ENCODE assay signal across 22 cellular contexts in genomic region chr2:33525666-33526065, GRCh38. TPM values are rescaled to one million over a fixed set of nuclear protein-coding genes. Genes with fewer than 3 reads are reported as not detected.
DNase-seq lines count a peak whose midpoint lies in the region; ATAC-seq and TF ChIP-seq lines count a peak whose summit lies in the region.
"Had no signal": no experiment of that assay in that cellular context is flagged by ENCODE, and none has a peak within 500 bp of the region (broad histone marks: within the 10 kb centered on the region; RNA-seq: fewer than 3 reads in every experiment).

No MANE protein-coding gene starts in this region.

- ATAC-seq in stimulated activated naive CD8-positive, alpha-beta T cell treated with anti-CD3 and anti-CD28 coated beads, Interleukin-15, amount 100 ng/mL, for 72 hours, result peak; percentile 6
- ATAC-seq: Panc1 had no signal

- H3K79me2 ChIP-seq in SU-DHL-6 (ENCODE audit: insufficient read depth, low read length), result peaks cover 8% of the 10 kb centered on the region; the same call in 1 of the 2 replicates

- H4K20me1 ChIP-seq in SU-DHL-6 (ENCODE audit: low read depth, low read length), result no peaks in the 10 kb centered on the region
- H4K20me1 ChIP-seq: BLaER1 had no signal

- H3K4me3 ChIP-seq in HL-60 (replicated peaks; ENCODE audit: insufficient read depth, low read length), result no peak overlapping the region
- H3K4me3 ChIP-seq in SU-DHL-6 (ENCODE audit: insufficient read depth, low read length, poor library complexity, severe bottlenecking), result no peak overlapping the region
- H3K4me3 ChIP-seq in esophagus muscularis mucosa, result no peak overlapping the region
- H3K4me3 ChIP-seq: BLaER1 had no signal

- 90% methylated on average over 6 of the region's 6 CpGs for WGBS in esophagus muscularis mucosa

- TF ChIP-seq CTCF in HL-60 (IDR thresholded peaks at IDR 0.05; ENCODE audit: insufficient read depth, low read length), result no peak
- TF ChIP-seq CTCF in SU-DHL-6 (IDR thresholded peaks at IDR 0.05; ENCODE audit: insufficient read depth, low read length, poor library complexity, severe bottlenecking), result no peak
- TF ChIP-seq CTCF in esophagus muscularis mucosa (IDR thresholded peaks at IDR 0.05), result no peak

- H3K36me3 ChIP-seq in SU-DHL-6 (ENCODE audit: low read length) (peaks cover 68% of the 10 kb centered on the region), esophagus muscularis mucosa (peaks cover 0 to 46% (median 0%) of the 10 kb centered on the region in 4 donors)
- H3K36me3 ChIP-seq: BLaER1 had no signal

- peaks cover 33% of the 10 kb centered on the region for H3K4me1 Mint-ChIP-seq in stimulated activated naive CD8-positive, alpha-beta T cell treated with anti-CD3 and anti-CD28 coated beads, Interleukin-15, amount 100 ng/mL, for 72 hours
- H3K4me1 Mint-ChIP-seq in immature natural killer cell, result peaks cover 0 to 5% of the 10 kb centered on the region in 2 donors

- peaks cover 0 to 3% (median 3%) of the 10 kb centered on the region in 3 donors for H3K36me3 Mint-ChIP-seq in immature natural killer cell

- no peak overlapping the region for H3K9ac ChIP-seq in SU-DHL-6 (ENCODE audit: low read length)
- H3K9ac ChIP-seq: BLaER1, SK-N-SH had no signal

- intact Hi-C loops in esophagus muscularis mucosa (cut with DNase I), result no loop called here

- no peaks in the 10 kb centered on the region for H3K27me3 Mint-ChIP-seq in stimulated activated naive CD8-positive, alpha-beta T cell treated with anti-CD3 and anti-CD28 coated beads, Interleukin-15, amount 100 ng/mL, for 72 hours
- peaks cover 0 to 4% (median 0%) of the 10 kb centered on the region in 3 donors for H3K27me3 Mint-ChIP-seq in immature natural killer cell (ENCODE audit: low read depth in 3 of 3)
- H3K27me3 Mint-ChIP-seq: CD4-positive, alpha-beta T cell had no signal

- DNase-seq in HL-60 (ENCODE audit: low read depth in 1 of 2, low spot score in 1 of 2), result no peak
- peak; percentile 17 for DNase-seq in esophagus muscularis mucosa (ENCODE audit: extremely low spot score)
- DNase-seq in stimulated activated naive CD8-positive, alpha-beta T cell treated with anti-CD3 and anti-CD28 coated beads, Interleukin-15, amount 100 ng/mL, for 72 hours, result no peak
- DNase-seq in HT-29 (ENCODE audit: low spot score), result no peak
- no peak for DNase-seq in immature natural killer cell
- no peak for DNase-seq in pons (ENCODE audit: low spot score)
- DNase-seq: CD4-positive, alpha-beta T cell; COR-L47; DMS79; H9; NCI-H1092; NCI-H1436; NCI-H187 treated with DMSO at 0.1 percent for 48 hours; NCI-H2107; NCI-H2227 treated with DMSO at 0.1 percent for 48 hours; NCI-H510A treated with DMSO at 0.1 percent for 48 hours; NCI-H748 treated with DMSO at 0.1 percent for 48 hours; SIG-M5; SK-N-SH had no signal

- H3K27me3 ChIP-seq in HL-60 (ENCODE audit: insufficient read depth, poor library complexity, severe bottlenecking) (no peaks in the 10 kb centered on the region), SU-DHL-6 (ENCODE audit: low read length) (no peaks in the 10 kb centered on the region), esophagus muscularis mucosa (no peaks in the 10 kb centered on the region)
- H3K27me3 ChIP-seq: BLaER1 had no signal

- no peaks in the 10 kb centered on the region for H3K9me3 ChIP-seq in SU-DHL-6 (ENCODE audit: insufficient read depth, low read length)
- no peaks in the 10 kb centered on the region for H3K9me3 ChIP-seq in esophagus muscularis mucosa
- H3K9me3 ChIP-seq: BLaER1, SK-N-SH had no signal

- no peak overlapping the region for H3K4me2 ChIP-seq in SU-DHL-6 (ENCODE audit: low read depth, low read length, poor library complexity, severe bottlenecking)
- H3K4me2 ChIP-seq: BLaER1, SK-N-SH had no signal

- no peaks in the 10 kb centered on the region for H3K9me2 ChIP-seq in SU-DHL-6 (replicated peaks; ENCODE audit: insufficient read depth, low read length)
- H3K9me2 ChIP-seq: SK-N-SH had no signal

- no peak for TF ChIP-seq POLR2A in esophagus muscularis mucosa (IDR thresholded peaks at IDR 0.05; ENCODE audit: low read depth)

- H3K27ac Mint-ChIP-seq in stimulated activated naive CD8-positive, alpha-beta T cell treated with anti-CD3 and anti-CD28 coated beads, Interleukin-15, amount 100 ng/mL, for 72 hours, result peak overlapping the region; percentile 85 to 88
- no peak overlapping the region for H3K27ac Mint-ChIP-seq in immature natural killer cell
- H3K27ac Mint-ChIP-seq: CD4-positive, alpha-beta T cell; H9 had no signal

- no peak for TF ChIP-seq EP300 in esophagus muscularis mucosa (IDR thresholded peaks at IDR 0.05)

- no peak overlapping the region for H3K4me3 Mint-ChIP-seq in stimulated activated naive CD8-positive, alpha-beta T cell treated with anti-CD3 and anti-CD28 coated beads, Interleukin-15, amount 100 ng/mL, for 72 hours
- H3K4me3 Mint-ChIP-seq in immature natural killer cell, result no peak overlapping the region
- H3K4me3 Mint-ChIP-seq: CD4-positive, alpha-beta T cell; H9 had no signal

- H3K27ac ChIP-seq in HL-60 (replicated peaks) (peak overlapping the region; percentile 74), SU-DHL-6 (ENCODE audit: low read depth, low read length) (peak overlapping the region; percentile 97), esophagus muscularis mucosa (replicated peaks in 1 of 4) (no peak overlapping the region)
- H3K27ac ChIP-seq: BLaER1 had no signal

- no peaks in the 10 kb centered on the region for H3K9me3 Mint-ChIP-seq in stimulated activated naive CD8-positive, alpha-beta T cell treated with anti-CD3 and anti-CD28 coated beads, Interleukin-15, amount 100 ng/mL, for 72 hours
- no peaks in the 10 kb centered on the region for H3K9me3 Mint-ChIP-seq in immature natural killer cell
- H3K9me3 Mint-ChIP-seq: CD4-positive, alpha-beta T cell; H9 had no signal

- peaks cover 83% of the 10 kb centered on the region for H3F3A ChIP-seq in SU-DHL-6 (ENCODE audit: insufficient read depth)

- H2AFZ ChIP-seq in SU-DHL-6 (ENCODE audit: low read depth, low read length, severe bottlenecking), result no peak overlapping the region

- H3K4me1 ChIP-seq in esophagus muscularis mucosa, result peaks cover 14 to 25% (median 18%) of the 10 kb centered on the region in 4 donors
- H3K4me1 ChIP-seq: BLaER1 had no signal

RNA-seq across cellular contexts. Expression of gene RASGRP3, which starts 49.2 kb away (rescaled TPM):
- total RNA-seq in esophagus muscularis mucosa, result 10 to 100 TPM in 1 of 4 donors, 1 to 10 TPM in 3; 3.7 to 10.6 (median 6.7) TPM
- 0.41 and 1.3 TPM in 2 replicates for total RNA-seq in HT-29 (2014; rRNA removed; shearing (Covaris generic))
- polyA plus RNA-seq in immature natural killer cell, result 1 to 10 TPM in 2 of 3 donors, not detected in 1; 1.8 to 2.5 TPM
- total RNA-seq: H9 had no signal

Comparison
In these comparisons a context has a peak if more than half of its experiments do, and no peak if none do; other contexts are left out.
1. H3K27ac ChIP-seq: peak in HL-60 (single experiment) and SU-DHL-6 (single experiment); none in esophagus muscularis mucosa (0 of 4).
2. H3K27ac Mint-ChIP-seq: peak in stimulated activated naive CD8-positive, alpha-beta T cell treated with anti-CD3 and anti-CD28 coated beads, Interleukin-15, amount 100 ng/mL, for 72 hours (2 of 2); none in immature natural killer cell (0 of 6).